In genomic region chr15:94446441-94446840, GRCh38 we compare ENCODE assay signal across 24 cellular contexts.
"Had no signal": no experiment of that assay in that cellular context is flagged by ENCODE, and none has a peak within 500 bp of the region (broad histone marks: within the 10 kb centered on the region; RNA-seq: fewer than 3 reads in every experiment).

No MANE protein-coding gene starts in this region.

- H3K4me1 Mint-ChIP-seq: naive B cell; stimulated activated naive B cell treated with anti-CD40 and anti-IgM and Interleukin-4, amounts not matched to agents 10 μg/mL and 1 μg/mL and 100 μg/mL, for 72 hours had no signal

- H3K9me3 Mint-ChIP-seq: effector memory CD8-positive, alpha-beta T cell; naive B cell; stimulated activated naive B cell treated with anti-CD40 and anti-IgM and Interleukin-4, amounts not matched to agents 10 μg/mL and 1 μg/mL and 100 μg/mL, for 72 hours; stimulated activated naive CD8-positive, alpha-beta T cell treated with anti-CD3 and anti-CD28 coated beads, Interleukin-15, Interleukin-2, amounts not matched to agents 100 ng/mL and 50 ng/mL, for 24 hours had no signal

- H3K36me3 ChIP-seq: gastrocnemius medialis, ovary, suprapubic skin, vagina had no signal

- H3K4me3 ChIP-seq: gastrocnemius medialis, left lung, ovary, spleen, suprapubic skin, transverse colon, upper lobe of right lung, vagina had no signal

- H3K9me3 ChIP-seq: gastrocnemius medialis, left lung, ovary, spleen, suprapubic skin, transverse colon, upper lobe of right lung, vagina had no signal

- H3K4me3 Mint-ChIP-seq: effector memory CD8-positive, alpha-beta T cell; naive B cell; stimulated activated naive B cell treated with anti-CD40 and anti-IgM and Interleukin-4, amounts not matched to agents 10 μg/mL and 1 μg/mL and 100 μg/mL, for 72 hours; stimulated activated naive CD8-positive, alpha-beta T cell treated with anti-CD3 and anti-CD28 coated beads, Interleukin-15, Interleukin-2, amounts not matched to agents 100 ng/mL and 50 ng/mL, for 24 hours had no signal

- H3K4me1 ChIP-seq: gastrocnemius medialis, left lung, suprapubic skin, transverse colon, upper lobe of right lung, vagina had no signal

- ATAC-seq: effector memory CD8-positive, alpha-beta T cell; gastrocnemius medialis; left cardiac atrium; left lung; sciatic nerve; stimulated activated naive B cell treated with anti-CD40 and anti-IgM and Interleukin-4, amounts not matched to agents 10 μg/mL and 1 μg/mL and 100 μg/mL, for 72 hours; upper lobe of right lung had no signal

- DNase-seq: caudate nucleus; cerebellar nuclear complex; cortex of kidney; effector memory CD8-positive, alpha-beta T cell; erythroblast; gastrocnemius medialis; head of caudate nucleus; left cardiac atrium; left lung; mesenchymal stem cell; naive B cell; occipital lobe; ovary; posterior cingulate gyrus; spleen; stimulated activated CD4-positive, alpha-beta T cell treated with anti-CD3 and anti-CD28 coated beads, Interleukin-2, amount 100 ng/mL, for 48 hours; stimulated activated naive B cell treated with anti-CD40 and anti-IgM and Interleukin-4, amounts not matched to agents 10 μg/mL and 1 μg/mL and 100 μg/mL, for 72 hours; transverse colon; upper lobe of right lung had no signal

- H3K27me3 Mint-ChIP-seq: effector memory CD8-positive, alpha-beta T cell; naive B cell; stimulated activated naive B cell treated with anti-CD40 and anti-IgM and Interleukin-4, amounts not matched to agents 10 μg/mL and 1 μg/mL and 100 μg/mL, for 72 hours; stimulated activated naive CD8-positive, alpha-beta T cell treated with anti-CD3 and anti-CD28 coated beads, Interleukin-15, Interleukin-2, amounts not matched to agents 100 ng/mL and 50 ng/mL, for 24 hours had no signal

- H3K27ac ChIP-seq: gastrocnemius medialis, left lung, ovary, suprapubic skin, upper lobe of right lung, vagina had no signal

- H3K27ac Mint-ChIP-seq: effector memory CD8-positive, alpha-beta T cell; naive B cell; stimulated activated naive B cell treated with anti-CD40 and anti-IgM and Interleukin-4, amounts not matched to agents 10 μg/mL and 1 μg/mL and 100 μg/mL, for 72 hours; stimulated activated naive CD8-positive, alpha-beta T cell treated with anti-CD3 and anti-CD28 coated beads, Interleukin-15, Interleukin-2, amounts not matched to agents 100 ng/mL and 50 ng/mL, for 24 hours had no signal

- H3K27me3 ChIP-seq: gastrocnemius medialis, left lung, ovary, spleen, suprapubic skin, transverse colon, upper lobe of right lung, vagina had no signal

- FAIRE-seq: endometrium had no signal
